Comparison of ENCODE assay signal across 1 cellular context in the genomic region with DNA sequence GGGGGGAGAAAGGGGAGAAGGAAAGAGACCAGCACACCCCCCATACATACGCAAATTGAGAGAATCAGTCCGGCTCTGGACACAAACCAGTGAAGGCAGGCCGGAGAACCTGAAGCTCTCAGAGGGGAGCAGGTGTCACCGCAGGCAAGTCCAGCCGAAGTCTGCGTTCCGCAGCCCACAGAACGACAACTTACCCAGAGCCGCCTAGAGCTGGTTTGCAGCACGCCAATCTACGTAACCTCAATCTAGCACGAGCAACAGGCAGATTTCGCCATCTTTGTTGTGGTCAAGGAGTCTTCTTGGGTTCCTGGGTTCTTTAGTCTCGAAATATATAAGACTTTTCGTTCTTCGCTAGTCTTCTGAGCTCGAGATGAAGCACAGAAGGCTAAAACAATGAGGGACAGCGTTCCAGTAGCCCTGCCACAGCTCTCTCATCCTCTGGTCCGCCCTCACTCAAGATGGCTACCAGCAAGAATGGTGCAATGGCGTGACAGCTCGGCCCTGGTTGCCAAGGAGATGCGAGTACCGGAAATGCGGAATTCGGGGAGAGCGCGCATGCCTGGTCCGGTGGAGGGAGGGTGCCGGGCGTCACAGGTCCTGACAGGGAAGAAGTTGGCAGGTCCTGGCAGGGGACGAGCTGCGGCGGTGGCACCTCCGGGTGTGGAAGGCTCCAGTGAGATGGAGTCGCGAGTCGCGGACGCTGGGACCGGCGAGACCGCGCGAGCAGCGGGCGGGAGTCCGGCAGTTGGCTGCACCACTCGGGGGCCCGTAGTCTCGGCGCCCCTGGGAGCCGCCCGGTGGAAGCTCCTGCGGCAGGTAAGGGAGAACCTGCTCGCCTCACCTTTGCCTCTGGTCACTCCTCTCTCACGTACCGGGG.
TF ChIP-seq lines count a peak whose summit lies in the region.

A gene (plus strand): TSS at position 618 of the 877 bp plus-strand sequence.
A gene (minus strand): TSS at position 165 of the 877 bp plus-strand sequence. CDS start 15,152 bp downstream, outside the sequence.

TF ChIP-seq in HepG2, 621 proteins besides CTCF, POLR2A, EP300 and RAD21 (continued from another document and continues in another):
- TF ChIP-seq, protein P1, sequence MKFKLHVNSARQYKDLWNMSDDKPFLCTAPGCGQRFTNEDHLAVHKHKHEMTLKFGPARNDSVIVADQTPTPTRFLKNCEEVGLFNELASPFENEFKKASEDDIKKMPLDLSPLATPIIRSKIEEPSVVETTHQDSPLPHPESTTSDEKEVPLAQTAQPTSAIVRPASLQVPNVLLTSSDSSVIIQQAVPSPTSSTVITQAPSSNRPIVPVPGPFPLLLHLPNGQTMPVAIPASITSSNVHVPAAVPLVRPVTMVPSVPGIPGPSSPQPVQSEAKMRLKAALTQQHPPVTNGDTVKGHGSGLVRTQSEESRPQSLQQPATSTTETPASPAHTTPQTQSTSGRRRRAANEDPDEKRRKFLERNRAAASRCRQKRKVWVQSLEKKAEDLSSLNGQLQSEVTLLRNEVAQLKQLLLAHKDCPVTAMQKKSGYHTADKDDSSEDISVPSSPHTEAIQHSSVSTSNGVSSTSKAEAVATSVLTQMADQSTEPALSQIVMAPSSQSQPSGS (CRISPR knock-in tag; IDR thresholded peaks at IDR 0.05), result peak; percentile 79
- TF ChIP-seq ZNF781 (CRISPR knock-in tag; IDR thresholded peaks at IDR 0.05; ENCODE audit: borderline replicate concordance, not compliant biosample characterization) (no peak), ZFP41 (CRISPR knock-in tag; IDR thresholded peaks at IDR 0.05; ENCODE audit: borderline replicate concordance) (peak; percentile 78; the same call in 1 of the 2 replicates), TGIF2 (CRISPR knock-in tag; IDR thresholded peaks at IDR 0.05) (peak; percentile 64), THAP11 (CRISPR knock-in tag; IDR thresholded peaks at IDR 0.05) (peak; percentile 90), MEF2D (CRISPR knock-in tag; IDR thresholded peaks at IDR 0.05) (no peak), HIVEP1 (CRISPR knock-in tag; IDR thresholded peaks at IDR 0.05) (no peak; the same call in 1 of the 2 replicates), ARNT (IDR thresholded peaks at IDR 0.05) (no peak), HNRNPH1 (optimal IDR thresholded peaks at IDR 0.05; ENCODE audit: low read depth, low read length) (no peak), GATAD2A (CRISPR knock-in tag; IDR thresholded peaks at IDR 0.05) (peak; percentile 70), ZNF260 (CRISPR knock-in tag; IDR thresholded peaks at IDR 0.05; ENCODE audit: borderline replicate concordance, low read depth) (no peak), ZNF232 (CRISPR knock-in tag; IDR thresholded peaks at IDR 0.05; ENCODE audit: borderline replicate concordance) (peak; percentile 91), JARID2 (CRISPR knock-in tag; IDR thresholded peaks at IDR 0.05; ENCODE audit: insufficient replicate concordance) (no peak), ZC3H13 (CRISPR knock-in tag; IDR thresholded peaks at IDR 0.05) (0 out of 2 replicates have a peak, but pooled peaks have one; percentile 41), ZNF747 (CRISPR knock-in tag; IDR thresholded peaks at IDR 0.05; ENCODE audit: borderline replicate concordance) (peak; percentile 97), MIXL1 (CRISPR knock-in tag; IDR thresholded peaks at IDR 0.05) (0 out of 2 replicates have a peak, but pooled peaks have one; percentile 45), PHF5A (CRISPR knock-in tag; IDR thresholded peaks at IDR 0.05; ENCODE audit: low read depth, unreplicated experiment) (peak; percentile 21), GATA4 (IDR thresholded peaks at IDR 0.05; ENCODE audit: borderline replicate concordance, low read depth) (0 out of 2 replicates have a peak, but pooled peaks have one; percentile 64), TSC22D2 (CRISPR knock-in tag; IDR thresholded peaks at IDR 0.05; ENCODE audit: borderline replicate concordance) (peak; percentile 32; the same call in 1 of the 2 replicates), ZBTB38 (CRISPR knock-in tag; IDR thresholded peaks at IDR 0.05) (no peak), SOX13 (IDR thresholded peaks at IDR 0.05) (no peak), SOX13 (CRISPR knock-in tag; conservative IDR thresholded peaks at IDR 0.05 in 1 of 2, IDR thresholded peaks at IDR 0.05 in 1 of 2) (peak in 1 of 2 experiments; percentile 45; a peak in 1 of 4 replicates), PAWR (CRISPR knock-in tag; IDR thresholded peaks at IDR 0.05; ENCODE audit: borderline replicate concordance) (0 out of 2 replicates have a peak, but pooled peaks have one; percentile 71), ZNF550 (CRISPR knock-in tag; IDR thresholded peaks at IDR 0.05; ENCODE audit: borderline replicate concordance) (0 out of 2 replicates have a peak, but pooled peaks have one; percentile 49), ZNF549 (CRISPR knock-in tag; IDR thresholded peaks at IDR 0.05) (no peak), NBN (conservative IDR thresholded peaks at IDR 0.05) (no peak), ELF4 (CRISPR knock-in tag; IDR thresholded peaks at IDR 0.05; ENCODE audit: borderline replicate concordance) (peak; percentile 95; the same call in 1 of the 2 replicates), RBFOX2 (IDR thresholded peaks at IDR 0.05; ENCODE audit: low read depth, low read length) (peak; percentile 88), HNRNPLL (IDR thresholded peaks at IDR 0.05; ENCODE audit: low read depth, low read length, poor library complexity, severe bottlenecking) (peak; percentile 90), PRMT3 (CRISPR knock-in tag; IDR thresholded peaks at IDR 0.05; ENCODE audit: borderline replicate concordance, low read depth) (no peak), IKZF4 (CRISPR knock-in tag; IDR thresholded peaks at IDR 0.05; ENCODE audit: borderline replicate concordance, low read depth, not compliant biosample characterization) (no peak)
- TF ChIP-seq, protein P2, sequence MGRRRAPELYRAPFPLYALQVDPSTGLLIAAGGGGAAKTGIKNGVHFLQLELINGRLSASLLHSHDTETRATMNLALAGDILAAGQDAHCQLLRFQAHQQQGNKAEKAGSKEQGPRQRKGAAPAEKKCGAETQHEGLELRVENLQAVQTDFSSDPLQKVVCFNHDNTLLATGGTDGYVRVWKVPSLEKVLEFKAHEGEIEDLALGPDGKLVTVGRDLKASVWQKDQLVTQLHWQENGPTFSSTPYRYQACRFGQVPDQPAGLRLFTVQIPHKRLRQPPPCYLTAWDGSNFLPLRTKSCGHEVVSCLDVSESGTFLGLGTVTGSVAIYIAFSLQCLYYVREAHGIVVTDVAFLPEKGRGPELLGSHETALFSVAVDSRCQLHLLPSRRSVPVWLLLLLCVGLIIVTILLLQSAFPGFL (CRISPR knock-in tag; IDR thresholded peaks at IDR 0.05), result no peak
- TF ChIP-seq, protein P3, sequence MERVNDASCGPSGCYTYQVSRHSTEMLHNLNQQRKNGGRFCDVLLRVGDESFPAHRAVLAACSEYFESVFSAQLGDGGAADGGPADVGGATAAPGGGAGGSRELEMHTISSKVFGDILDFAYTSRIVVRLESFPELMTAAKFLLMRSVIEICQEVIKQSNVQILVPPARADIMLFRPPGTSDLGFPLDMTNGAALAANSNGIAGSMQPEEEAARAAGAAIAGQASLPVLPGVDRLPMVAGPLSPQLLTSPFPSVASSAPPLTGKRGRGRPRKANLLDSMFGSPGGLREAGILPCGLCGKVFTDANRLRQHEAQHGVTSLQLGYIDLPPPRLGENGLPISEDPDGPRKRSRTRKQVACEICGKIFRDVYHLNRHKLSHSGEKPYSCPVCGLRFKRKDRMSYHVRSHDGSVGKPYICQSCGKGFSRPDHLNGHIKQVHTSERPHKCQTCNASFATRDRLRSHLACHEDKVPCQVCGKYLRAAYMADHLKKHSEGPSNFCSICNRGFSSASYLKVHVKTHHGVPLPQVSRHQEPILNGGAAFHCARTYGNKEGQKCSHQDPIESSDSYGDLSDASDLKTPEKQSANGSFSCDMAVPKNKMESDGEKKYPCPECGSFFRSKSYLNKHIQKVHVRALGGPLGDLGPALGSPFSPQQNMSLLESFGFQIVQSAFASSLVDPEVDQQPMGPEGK (CRISPR knock-in tag; IDR thresholded peaks at IDR 0.05), result peak; percentile 33
- TF ChIP-seq, protein P4, sequence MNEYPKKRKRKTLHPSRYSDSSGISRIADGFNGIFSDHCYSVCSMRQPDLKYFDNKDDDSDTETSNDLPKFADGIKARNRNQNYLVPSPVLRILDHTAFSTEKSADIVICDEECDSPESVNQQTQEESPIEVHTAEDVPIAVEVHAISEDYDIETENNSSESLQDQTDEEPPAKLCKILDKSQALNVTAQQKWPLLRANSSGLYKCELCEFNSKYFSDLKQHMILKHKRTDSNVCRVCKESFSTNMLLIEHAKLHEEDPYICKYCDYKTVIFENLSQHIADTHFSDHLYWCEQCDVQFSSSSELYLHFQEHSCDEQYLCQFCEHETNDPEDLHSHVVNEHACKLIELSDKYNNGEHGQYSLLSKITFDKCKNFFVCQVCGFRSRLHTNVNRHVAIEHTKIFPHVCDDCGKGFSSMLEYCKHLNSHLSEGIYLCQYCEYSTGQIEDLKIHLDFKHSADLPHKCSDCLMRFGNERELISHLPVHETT (CRISPR knock-in tag; conservative IDR thresholded peaks at IDR 0.05), result peak; percentile 63
- TF ChIP-seq, protein P5, sequence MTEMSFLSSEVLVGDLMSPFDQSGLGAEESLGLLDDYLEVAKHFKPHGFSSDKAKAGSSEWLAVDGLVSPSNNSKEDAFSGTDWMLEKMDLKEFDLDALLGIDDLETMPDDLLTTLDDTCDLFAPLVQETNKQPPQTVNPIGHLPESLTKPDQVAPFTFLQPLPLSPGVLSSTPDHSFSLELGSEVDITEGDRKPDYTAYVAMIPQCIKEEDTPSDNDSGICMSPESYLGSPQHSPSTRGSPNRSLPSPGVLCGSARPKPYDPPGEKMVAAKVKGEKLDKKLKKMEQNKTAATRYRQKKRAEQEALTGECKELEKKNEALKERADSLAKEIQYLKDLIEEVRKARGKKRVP (CRISPR knock-in tag; IDR thresholded peaks at IDR 0.05), result peak in 1 of 2 experiments; percentile 99; a peak in 2 of 4 replicates
- TF ChIP-seq, protein P6, sequence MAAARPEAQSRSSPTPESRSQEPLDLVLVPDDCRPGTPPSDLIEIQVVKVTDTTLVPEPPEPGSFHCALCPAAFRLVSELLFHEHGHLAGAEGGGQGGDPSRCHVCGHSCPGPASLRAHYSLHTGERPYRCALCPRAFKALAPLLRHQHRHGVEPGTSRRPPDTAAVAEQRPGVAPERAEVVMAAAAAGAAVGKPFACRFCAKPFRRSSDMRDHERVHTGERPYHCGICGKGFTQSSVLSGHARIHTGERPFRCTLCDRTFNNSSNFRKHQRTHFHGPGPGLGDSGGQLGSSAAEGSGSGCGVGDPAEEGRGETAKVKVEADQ (CRISPR knock-in tag; IDR thresholded peaks at IDR 0.05; ENCODE audit: borderline replicate concordance), result peak; percentile 75; the same call in 1 of the 2 replicates
- TF ChIP-seq, protein P7, sequence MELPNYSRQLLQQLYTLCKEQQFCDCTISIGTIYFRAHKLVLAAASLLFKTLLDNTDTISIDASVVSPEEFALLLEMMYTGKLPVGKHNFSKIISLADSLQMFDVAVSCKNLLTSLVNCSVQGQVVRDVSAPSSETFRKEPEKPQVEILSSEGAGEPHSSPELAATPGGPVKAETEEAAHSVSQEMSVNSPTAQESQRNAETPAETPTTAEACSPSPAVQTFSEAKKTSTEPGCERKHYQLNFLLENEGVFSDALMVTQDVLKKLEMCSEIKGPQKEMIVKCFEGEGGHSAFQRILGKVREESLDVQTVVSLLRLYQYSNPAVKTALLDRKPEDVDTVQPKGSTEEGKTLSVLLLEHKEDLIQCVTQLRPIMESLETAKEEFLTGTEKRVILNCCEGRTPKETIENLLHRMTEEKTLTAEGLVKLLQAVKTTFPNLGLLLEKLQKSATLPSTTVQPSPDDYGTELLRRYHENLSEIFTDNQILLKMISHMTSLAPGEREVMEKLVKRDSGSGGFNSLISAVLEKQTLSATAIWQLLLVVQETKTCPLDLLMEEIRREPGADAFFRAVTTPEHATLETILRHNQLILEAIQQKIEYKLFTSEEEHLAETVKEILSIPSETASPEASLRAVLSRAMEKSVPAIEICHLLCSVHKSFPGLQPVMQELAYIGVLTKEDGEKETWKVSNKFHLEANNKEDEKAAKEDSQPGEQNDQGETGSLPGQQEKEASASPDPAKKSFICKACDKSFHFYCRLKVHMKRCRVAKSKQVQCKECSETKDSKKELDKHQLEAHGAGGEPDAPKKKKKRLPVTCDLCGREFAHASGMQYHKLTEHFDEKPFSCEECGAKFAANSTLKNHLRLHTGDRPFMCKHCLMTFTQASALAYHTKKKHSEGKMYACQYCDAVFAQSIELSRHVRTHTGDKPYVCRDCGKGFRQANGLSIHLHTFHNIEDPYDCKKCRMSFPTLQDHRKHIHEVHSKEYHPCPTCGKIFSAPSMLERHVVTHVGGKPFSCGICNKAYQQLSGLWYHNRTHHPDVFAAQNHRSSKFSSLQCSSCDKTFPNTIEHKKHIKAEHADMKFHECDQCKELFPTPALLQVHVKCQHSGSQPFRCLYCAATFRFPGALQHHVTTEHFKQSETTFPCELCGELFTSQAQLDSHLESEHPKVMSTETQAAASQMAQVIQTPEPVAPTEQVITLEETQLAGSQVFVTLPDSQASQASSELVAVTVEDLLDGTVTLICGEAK (IDR thresholded peaks at IDR 0.05), result no peak
- TF ChIP-seq, protein P7 (CRISPR knock-in tag; IDR thresholded peaks at IDR 0.05), result peak; percentile 89; the same call in 1 of the 2 replicates
